ENCODE assay signal across 8 cellular contexts in the genomic region with DNA sequence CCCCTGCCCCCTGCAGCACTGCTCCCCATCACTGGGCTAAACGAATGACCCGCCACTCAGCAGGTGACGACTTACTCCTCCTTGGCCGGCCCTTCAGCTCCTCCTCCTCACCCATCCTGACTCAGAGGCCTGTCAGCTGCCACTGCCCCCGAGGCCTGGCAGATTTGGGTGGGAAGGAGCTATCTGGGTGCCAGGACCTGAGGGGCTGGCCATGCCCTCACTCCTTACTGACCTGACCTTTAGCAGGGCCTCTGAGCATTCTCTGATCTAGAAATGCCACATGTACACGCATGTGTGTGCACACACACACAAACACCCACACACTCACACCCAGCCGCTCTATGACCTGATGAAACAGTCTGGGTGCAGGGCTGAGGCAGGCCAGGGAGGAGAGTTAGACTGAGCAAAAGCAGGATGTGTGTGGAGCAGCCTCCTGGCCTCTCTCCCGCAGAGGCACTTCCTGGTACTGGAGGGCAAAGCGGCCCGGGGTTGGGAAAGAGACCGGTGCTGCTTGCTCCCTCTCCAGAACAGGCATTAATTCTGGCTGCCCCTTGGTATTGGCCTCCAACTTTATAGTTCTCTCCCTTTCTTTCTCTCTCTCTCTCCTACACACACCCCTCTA.
A peak's percentile ranks its signal among the peaks of the same experiment; 100 is the strongest.
DNase-seq lines count a peak whose midpoint lies in the region; ATAC-seq and TF ChIP-seq lines count a peak whose summit lies in the region.

No MANE protein-coding gene starts in this region.

- 6% methylated on average over 5 of the region's 11 CpGs for WGBS in suprapubic skin

- H3K27me3 Mint-ChIP-seq in T-helper 1 cell treated with Interleukin-12 subunit alpha and Interleukin-12 subunit beta and Interleukin-4 antibody, amounts not matched to agents 30 μg/mL and 1 μg/mL, for 36 hours (ENCODE audit: low read depth), result no peaks in the 10 kb centered on the region
- H3K27me3 Mint-ChIP-seq in central memory CD8-positive, alpha-beta T cell, result no peaks in the 10 kb centered on the region

- peak overlapping the region; percentile 83 for H3K4me3 Mint-ChIP-seq in T-helper 1 cell treated with Interleukin-12 subunit alpha and Interleukin-12 subunit beta and Interleukin-4 antibody, amounts not matched to agents 30 μg/mL and 1 μg/mL, for 36 hours
- H3K4me3 Mint-ChIP-seq in central memory CD8-positive, alpha-beta T cell, result peak overlapping the region; percentile 69

- peaks cover 77% of the 10 kb centered on the region for H3K4me1 ChIP-seq in suprapubic skin

- peak; percentile 23 for ATAC-seq in GM18870 (IDR thresholded peaks at IDR 0.05; ENCODE audit: unreplicated experiment)
- peak; percentile 26 for ATAC-seq in HG03175 (IDR thresholded peaks at IDR 0.05; ENCODE audit: unreplicated experiment)
- peak; percentile 42 for ATAC-seq in central memory CD8-positive, alpha-beta T cell (replicated peaks; ENCODE audit: extremely low read depth, poor library complexity, severe bottlenecking)

- TF ChIP-seq EP300 in suprapubic skin (IDR thresholded peaks at IDR 0.05), result no peak

- H3K36me3 Mint-ChIP-seq in T-helper 1 cell treated with Interleukin-12 subunit alpha and Interleukin-12 subunit beta and Interleukin-4 antibody, amounts not matched to agents 30 μg/mL and 1 μg/mL, for 36 hours (ENCODE audit: low read depth), result peaks cover 6% of the 10 kb centered on the region
- H3K36me3 Mint-ChIP-seq in central memory CD8-positive, alpha-beta T cell (ENCODE audit: insufficient read depth), result peaks cover 1% of the 10 kb centered on the region

- peaks cover 39% of the 10 kb centered on the region for H3K4me1 Mint-ChIP-seq in T-helper 1 cell treated with Interleukin-12 subunit alpha and Interleukin-12 subunit beta and Interleukin-4 antibody, amounts not matched to agents 30 μg/mL and 1 μg/mL, for 36 hours (ENCODE audit: low read depth)
- peaks cover 68% of the 10 kb centered on the region for H3K4me1 Mint-ChIP-seq in central memory CD8-positive, alpha-beta T cell

- no peak for DNase-seq in central memory CD8-positive, alpha-beta T cell (ENCODE audit: low spot score in 2 of 2)
- DNase-seq in medulla oblongata (ENCODE audit: extremely low spot score) (peak; percentile 41), suprapubic skin (ENCODE audit: low spot score in 2 of 2) (peak; percentile 89 to 93), NCI-H2107 treated with DMSO at 0.1 percent for 48 hours (lab: John Stamatoyannopoulos, UW; ENCODE audit: unreplicated experiment) (no peak), inferior parietal cortex (ENCODE audit: extremely low spot score) (no peak)

- H3K36me3 ChIP-seq in suprapubic skin, result no peaks in the 10 kb centered on the region

- TF ChIP-seq CTCF in suprapubic skin (IDR thresholded peaks at IDR 0.05), result no peak

- no peak for TF ChIP-seq POLR2A in suprapubic skin (IDR thresholded peaks at IDR 0.05)

- no peaks in the 10 kb centered on the region for H3K9me3 Mint-ChIP-seq in T-helper 1 cell treated with Interleukin-12 subunit alpha and Interleukin-12 subunit beta and Interleukin-4 antibody, amounts not matched to agents 30 μg/mL and 1 μg/mL, for 36 hours
- no peaks in the 10 kb centered on the region for H3K9me3 Mint-ChIP-seq in central memory CD8-positive, alpha-beta T cell

- peak overlapping the region; percentile 100 for H3K27ac Mint-ChIP-seq in T-helper 1 cell treated with Interleukin-12 subunit alpha and Interleukin-12 subunit beta and Interleukin-4 antibody, amounts not matched to agents 30 μg/mL and 1 μg/mL, for 36 hours
- H3K27ac Mint-ChIP-seq in central memory CD8-positive, alpha-beta T cell (ENCODE audit: low read depth), result peak overlapping the region; percentile 95

- peak overlapping the region; percentile 88 for H3K27ac ChIP-seq in suprapubic skin

- no peaks in the 10 kb centered on the region for H3K9me3 ChIP-seq in suprapubic skin

- H3K27me3 ChIP-seq in suprapubic skin, result no peaks in the 10 kb centered on the region

- H3K4me3 ChIP-seq in suprapubic skin, result no peak overlapping the region

Comparison
In these comparisons a context has a peak if more than half of its experiments do, and no peak if none do; other contexts are left out.
1. DNase-seq: peak in medulla oblongata (single experiment) and suprapubic skin (2 of 2); none in central memory CD8-positive, alpha-beta T cell (0 of 2), NCI-H2107 treated with DMSO at 0.1 percent for 48 hours (single experiment) and inferior parietal cortex (single experiment).
2. Peak in every context shown above with its lines, with median percentiles within 50 percentile points of each other: ATAC-seq.